20 cellular contexts compared by ENCODE assay signal in genomic region chr2:235944591-235944990, GRCh38.
DNase-seq lines count a peak whose midpoint lies in the region; ATAC-seq, FAIRE-seq and TF ChIP-seq lines count a peak whose summit lies in the region.
"Had no signal": no experiment of that assay in that cellular context is flagged by ENCODE, and none has a peak within 500 bp of the region (broad histone marks: within the 10 kb centered on the region; RNA-seq: fewer than 3 reads in every experiment).

No MANE protein-coding gene starts in this region.

- no peak for FAIRE-seq in kidney (lab: Jason Lieb, UNC)
- FAIRE-seq: A549, D721Med, GM12891, GM19239 had no signal

- H3K9ac ChIP-seq in kidney (ENCODE audit: low read length in 2 of 2) = no peak overlapping the region
- H3K9ac ChIP-seq: BLaER1 treated with 17β-estradiol and CSF1 and Interleukin-3, amounts not matched to agents 10 nM and 100 nM had no signal

- TF ChIP-seq CTCF in kidney (IDR thresholded peaks at IDR 0.05; ENCODE audit: borderline replicate concordance, extremely low read depth, insufficient read depth) (no peak), spleen (IDR thresholded peaks at IDR 0.05 in 8 of 11, conservative IDR thresholded peaks at IDR 0.05 in 3 of 11) (no peak)

- no peak for ATAC-seq in sciatic nerve
- ATAC-seq in GM19467 (IDR thresholded peaks at IDR 0.05; ENCODE audit: unreplicated experiment) = no peak
- ATAC-seq: A549; CD8-positive, alpha-beta T cell had no signal

- H3K4me3 ChIP-seq in kidney (ENCODE audit: low read length in 2 of 2) (no peak overlapping the region), spleen (no peak overlapping the region)
- H3K4me3 ChIP-seq: A549; BLaER1 treated with 17β-estradiol and CSF1 and Interleukin-3, amounts not matched to agents 10 nM and 100 nM had no signal

- DNase-seq in activated effector memory CD4-positive, alpha-beta T cell treated with anti-CD3 and anti-CD28 coated beads, Interleukin-2, amount 50 U/mL, for 16 hours = peak; percentile 19
- no peak for DNase-seq in activated effector memory CD4-positive, alpha-beta T cell treated with Interleukin-2 at 50 U/mL for 16 hours
- DNase-seq in kidney = peak; percentile 10
- DNase-seq in sciatic nerve (ENCODE audit: low spot score) = peak; percentile 14
- peak; percentile 54 for DNase-seq in spleen
- DNase-seq in iPS-NIHi7 (ENCODE audit: extremely low spot score) = no peak
- DNase-seq: AML-193; Caco-2; Calu3; CD8-positive, alpha-beta T cell; DMS79 treated with DMSO at 0.1 percent for 48 hours; GF-D8 had no signal

- H3K36me3 ChIP-seq in kidney (ENCODE audit: control insufficient read depth in 1 of 2, insufficient read depth in 2 of 2, low read length in 2 of 2) = no peaks in the 10 kb centered on the region
- H3K36me3 ChIP-seq in spleen = peaks cover 0 to 3% (median 0%) of the 10 kb centered on the region in 6 donors

- H3K27ac ChIP-seq in kidney (ENCODE audit: low read depth in 2 of 2, low read length in 2 of 2) = no peak overlapping the region
- H3K27ac ChIP-seq in spleen = no peak overlapping the region
- H3K27ac ChIP-seq: 22Rv1; A549; BLaER1 treated with 17β-estradiol and CSF1 and Interleukin-3, amounts not matched to agents 10 nM and 100 nM; C4-2B had no signal

- no peaks in the 10 kb centered on the region for H3K4me1 ChIP-seq in kidney (ENCODE audit: control insufficient read depth in 1 of 2, insufficient read depth in 1 of 2, low read depth in 1 of 2, low read length in 2 of 2)
- H3K4me1 ChIP-seq in spleen = no peaks in the 10 kb centered on the region
- H3K4me1 ChIP-seq: Caco-2 had no signal

- no peak for TF ChIP-seq POLR2A in spleen (IDR thresholded peaks at IDR 0.05)

- peaks cover 0 to 4% (median 0%) of the 10 kb centered on the region in 7 donors for H3K27me3 ChIP-seq in spleen (replicated peaks in 1 of 7)
- H3K27me3 ChIP-seq: BLaER1 treated with 17β-estradiol and CSF1 and Interleukin-3, amounts not matched to agents 10 nM and 100 nM had no signal

- WGBS in spleen, 5 donors = 83 to 97% (median 89%) methylated on average over 10 of the region's 10 CpGs

- intact Hi-C loops in kidney (cut with DNase I) (no loop called here), sciatic nerve (cut with DNase I) (no loop called here), spleen (cut with DNase I; ENCODE audit: low total_unique reads) (no loop called here)

- H3K9me3 ChIP-seq in kidney (ENCODE audit: control insufficient read depth in 1 of 2, low read length in 2 of 2) (no peaks in the 10 kb centered on the region), spleen (no peaks in the 10 kb centered on the region)
- H3K9me3 ChIP-seq: A549, Caco-2 had no signal

Comparison
In these comparisons a context has a peak if more than half of its experiments do, and no peak if none do; other contexts are left out.
1. DNase-seq: peak in activated effector memory CD4-positive, alpha-beta T cell treated with anti-CD3 and anti-CD28 coated beads, Interleukin-2, amount 50 U/mL, for 16 hours (single experiment), kidney (single experiment), sciatic nerve (single experiment) and spleen (single experiment); none in activated effector memory CD4-positive, alpha-beta T cell treated with Interleukin-2 at 50 U/mL for 16 hours (single experiment) and iPS-NIHi7 (single experiment).